Comparison of ENCODE assay signal across 20 cellular contexts in the genomic region with DNA sequence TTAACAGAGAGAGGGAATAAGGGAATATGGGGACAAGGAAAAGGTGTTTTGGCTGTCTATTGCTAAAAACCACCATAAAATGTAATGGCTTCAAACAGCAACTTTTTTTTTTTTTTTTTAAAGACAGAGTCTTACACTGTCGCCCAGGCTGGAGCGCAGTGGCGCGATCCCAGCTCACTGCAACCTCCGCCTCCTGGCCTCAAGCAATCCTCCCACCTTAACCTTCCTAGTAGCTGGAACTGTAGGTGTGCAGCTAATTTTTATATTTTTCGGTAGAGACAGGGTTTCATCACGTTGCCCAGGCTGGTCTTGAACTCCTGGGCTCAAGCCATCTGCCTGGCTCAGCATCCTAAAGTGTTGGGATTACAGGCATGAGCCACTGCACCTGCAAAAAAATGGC. TPM values are rescaled to one million over a fixed set of nuclear protein-coding genes. Genes with fewer than 3 reads are reported as not detected.
DNase-seq lines count a peak whose midpoint lies in the region; ATAC-seq and TF ChIP-seq lines count a peak whose summit lies in the region.
"Had no signal": no experiment of that assay in that cellular context is flagged by ENCODE, and none has a peak within 500 bp of the region (broad histone marks: within the 10 kb centered on the region; RNA-seq: fewer than 3 reads in every experiment).

No MANE protein-coding gene starts in this region.

- H3K27me3 ChIP-seq in OCI-LY1 (ENCODE audit: insufficient read depth, low read length) (no peaks in the 10 kb centered on the region), GM23338 (ENCODE audit: insufficient read depth) (no peaks in the 10 kb centered on the region)
- H3K27me3 ChIP-seq: SJCRH30 had no signal

- peak overlapping the region; percentile 27; the same call in 1 of the 2 replicates for H3K4me2 ChIP-seq in OCI-LY1 (ENCODE audit: low read length)
- H3K4me2 ChIP-seq in GM23338: no peak overlapping the region

- no peak overlapping the region for H2AFZ ChIP-seq in OCI-LY1 (ENCODE audit: low read length)
- no peak overlapping the region for H2AFZ ChIP-seq in GM23338

- no peak for TF ChIP-seq CTCF in OCI-LY1 (IDR thresholded peaks at IDR 0.05; ENCODE audit: low read length)
- TF ChIP-seq CTCF in GM23338 (conservative IDR thresholded peaks at IDR 0.05; ENCODE audit: low read depth in 2 of 2): no peak

- H3F3A ChIP-seq in OCI-LY1 (ENCODE audit: insufficient read depth, low read length) (no peaks in the 10 kb centered on the region), GM23338 (replicated peaks; ENCODE audit: low read depth) (peaks cover 10% of the 10 kb centered on the region)

- no peak overlapping the region for H3K4me3 Mint-ChIP-seq in activated naive CD4-positive, alpha-beta T cell treated with anti-CD3 and anti-CD28 coated beads, Interleukin-2, amount 10 ng/mL, durations not matched to agents 7 days and 5 days
- no peak overlapping the region for H3K4me3 Mint-ChIP-seq in GM23338
- H3K4me3 Mint-ChIP-seq: HFFc6 had no signal

- DNase-seq in activated naive CD4-positive, alpha-beta T cell treated with anti-CD3 and anti-CD28 coated beads, Interleukin-2, amount 10 ng/mL, durations not matched to agents 7 days and 5 days: peak; percentile 15
- no peak for DNase-seq in activated naive CD4-positive, alpha-beta T cell (lab: John Stamatoyannopoulos, UW)
- DNase-seq in NOMO-1 (lab: John Stamatoyannopoulos, UW; ENCODE audit: unreplicated experiment in 2 of 2): no peak
- DNase-seq in GM23338 (ENCODE audit: low spot score): no peak
- DNase-seq in activated T-cell treated with anti-CD3 and anti-CD28 coated beads, Interleukin-2, amount 50 U/mL, for 1 hour: no peak
- DNase-seq: 8988T; CD4-positive, alpha-beta memory T cell; DMS153; HFFc6; NCI-H1417; NCI-H187 treated with DMSO at 0.1 percent for 48 hours; NCI-H226; NCI-H524; NCI-H82; SJCRH30 had no signal

- H3K27ac ChIP-seq in OCI-LY1 (ENCODE audit: low read depth, low read length, poor library complexity, severe bottlenecking) (peak overlapping the region; percentile 60), cingulate gyrus (ENCODE audit: low read depth, low read length) (peak overlapping the region; percentile 52), temporal lobe (ENCODE audit: low read depth, low read length) (peak overlapping the region; percentile 14), GM23338 (ENCODE audit: low read depth) (no peak overlapping the region)
- H3K27ac ChIP-seq: SJCRH30 had no signal

- no peak for ATAC-seq in GM23338
- ATAC-seq: HepG2 had no signal

- H3K9me3 Mint-ChIP-seq in activated naive CD4-positive, alpha-beta T cell treated with anti-CD3 and anti-CD28 coated beads, Interleukin-2, amount 10 ng/mL, durations not matched to agents 7 days and 5 days: no peaks in the 10 kb centered on the region
- H3K9me3 Mint-ChIP-seq in GM23338: no peaks in the 10 kb centered on the region
- H3K9me3 Mint-ChIP-seq: CD4-positive, alpha-beta memory T cell; HFFc6 had no signal

- H4K20me1 ChIP-seq in OCI-LY1 (ENCODE audit: insufficient read depth, low read length): no peaks in the 10 kb centered on the region
- H4K20me1 ChIP-seq in GM23338 (replicated peaks; ENCODE audit: insufficient read depth): 0 out of 2 replicates have a peak, but pooled peaks cover under 1% of the 10 kb centered on the region

- H3K79me2 ChIP-seq in OCI-LY1 (ENCODE audit: insufficient read depth, low read length) (no peaks in the 10 kb centered on the region), GM23338 (replicated peaks; ENCODE audit: insufficient read depth) (0 out of 2 replicates have a peak, but pooled peaks cover under 1% of the 10 kb centered on the region)

- no peak overlapping the region for H3K4me3 ChIP-seq in OCI-LY1 (ENCODE audit: low read depth, low read length, poor library complexity, severe bottlenecking)
- no peak overlapping the region for H3K4me3 ChIP-seq in GM23338
- H3K4me3 ChIP-seq: SJCRH30 had no signal

- H3K36me3 ChIP-seq in OCI-LY1 (ENCODE audit: insufficient read depth, low read length) (no peaks in the 10 kb centered on the region), GM23338 (ENCODE audit: insufficient read depth) (no peaks in the 10 kb centered on the region)
- H3K36me3 ChIP-seq: SJCRH30 had no signal

- H3K27ac Mint-ChIP-seq in activated naive CD4-positive, alpha-beta T cell treated with anti-CD3 and anti-CD28 coated beads, Interleukin-2, amount 10 ng/mL, durations not matched to agents 7 days and 5 days: no peak overlapping the region
- no peak overlapping the region for H3K27ac Mint-ChIP-seq in GM23338
- H3K27ac Mint-ChIP-seq: HFFc6 had no signal

- no peaks in the 10 kb centered on the region for H3K9me3 ChIP-seq in OCI-LY1 (ENCODE audit: low read length)
- H3K9me3 ChIP-seq: SJCRH30 had no signal

- H3K9me2 ChIP-seq in OCI-LY1 (ENCODE audit: low read depth, low read length) (no peaks in the 10 kb centered on the region), GM23338 (ENCODE audit: insufficient read depth) (no peaks in the 10 kb centered on the region)

- no peaks in the 10 kb centered on the region for H3K27me3 Mint-ChIP-seq in activated naive CD4-positive, alpha-beta T cell treated with anti-CD3 and anti-CD28 coated beads, Interleukin-2, amount 10 ng/mL, durations not matched to agents 7 days and 5 days
- peaks cover 8% of the 10 kb centered on the region for H3K27me3 Mint-ChIP-seq in GM23338 (ENCODE audit: insufficient read depth, low read depth, poor library complexity)
- H3K27me3 Mint-ChIP-seq: CD4-positive, alpha-beta memory T cell had no signal

- H3K4me1 Mint-ChIP-seq in activated naive CD4-positive, alpha-beta T cell treated with anti-CD3 and anti-CD28 coated beads, Interleukin-2, amount 10 ng/mL, durations not matched to agents 7 days and 5 days: peaks cover 39% of the 10 kb centered on the region
- H3K4me1 Mint-ChIP-seq in GM23338: peaks cover 9% of the 10 kb centered on the region; the same call in 2 of the 3 replicates

- H3K4me1 ChIP-seq in OCI-LY1 (ENCODE audit: insufficient read depth, low read length, severe bottlenecking) (peaks cover 31% of the 10 kb centered on the region), GM23338 (ENCODE audit: insufficient read depth) (peaks cover 11% of the 10 kb centered on the region)
- H3K4me1 ChIP-seq: SJCRH30 had no signal

- peaks cover 4% of the 10 kb centered on the region for H3K36me3 Mint-ChIP-seq in activated naive CD4-positive, alpha-beta T cell treated with anti-CD3 and anti-CD28 coated beads, Interleukin-2, amount 10 ng/mL, durations not matched to agents 7 days and 5 days
- H3K36me3 Mint-ChIP-seq in GM23338 (ENCODE audit: low read depth): no peaks in the 10 kb centered on the region; the same call in 2 of the 3 replicates

- CTCF ChIA-PET in activated naive CD4-positive, alpha-beta T cell treated with anti-CD3 and anti-CD28 coated beads, Interleukin-2, amount 10 ng/mL, durations not matched to agents 7 days and 5 days (lab: Charles Lee): no interaction called here

- no peak overlapping the region for H3K9ac ChIP-seq in OCI-LY1 (ENCODE audit: low read length)

TF ChIP-seq in GM23338, 12 proteins besides CTCF, POLR2A, EP300 and RAD21 (continues in another document):
- TF ChIP-seq CREB1 (CRISPR knock-in tag; IDR thresholded peaks at IDR 0.05; ENCODE audit: low read depth) (no peak), NANOG (IDR thresholded peaks at IDR 0.05; ENCODE audit: borderline replicate concordance) (no peak), POLR2AphosphoS5 (IDR thresholded peaks at IDR 0.05; ENCODE audit: low read depth) (no peak), JUNB (IDR thresholded peaks at IDR 0.05; ENCODE audit: unreplicated experiment) (no peak), EZH2 (IDR thresholded peaks at IDR 0.05; ENCODE audit: low read depth, unreplicated experiment) (no peak)
- TF ChIP-seq, protein P1, sequence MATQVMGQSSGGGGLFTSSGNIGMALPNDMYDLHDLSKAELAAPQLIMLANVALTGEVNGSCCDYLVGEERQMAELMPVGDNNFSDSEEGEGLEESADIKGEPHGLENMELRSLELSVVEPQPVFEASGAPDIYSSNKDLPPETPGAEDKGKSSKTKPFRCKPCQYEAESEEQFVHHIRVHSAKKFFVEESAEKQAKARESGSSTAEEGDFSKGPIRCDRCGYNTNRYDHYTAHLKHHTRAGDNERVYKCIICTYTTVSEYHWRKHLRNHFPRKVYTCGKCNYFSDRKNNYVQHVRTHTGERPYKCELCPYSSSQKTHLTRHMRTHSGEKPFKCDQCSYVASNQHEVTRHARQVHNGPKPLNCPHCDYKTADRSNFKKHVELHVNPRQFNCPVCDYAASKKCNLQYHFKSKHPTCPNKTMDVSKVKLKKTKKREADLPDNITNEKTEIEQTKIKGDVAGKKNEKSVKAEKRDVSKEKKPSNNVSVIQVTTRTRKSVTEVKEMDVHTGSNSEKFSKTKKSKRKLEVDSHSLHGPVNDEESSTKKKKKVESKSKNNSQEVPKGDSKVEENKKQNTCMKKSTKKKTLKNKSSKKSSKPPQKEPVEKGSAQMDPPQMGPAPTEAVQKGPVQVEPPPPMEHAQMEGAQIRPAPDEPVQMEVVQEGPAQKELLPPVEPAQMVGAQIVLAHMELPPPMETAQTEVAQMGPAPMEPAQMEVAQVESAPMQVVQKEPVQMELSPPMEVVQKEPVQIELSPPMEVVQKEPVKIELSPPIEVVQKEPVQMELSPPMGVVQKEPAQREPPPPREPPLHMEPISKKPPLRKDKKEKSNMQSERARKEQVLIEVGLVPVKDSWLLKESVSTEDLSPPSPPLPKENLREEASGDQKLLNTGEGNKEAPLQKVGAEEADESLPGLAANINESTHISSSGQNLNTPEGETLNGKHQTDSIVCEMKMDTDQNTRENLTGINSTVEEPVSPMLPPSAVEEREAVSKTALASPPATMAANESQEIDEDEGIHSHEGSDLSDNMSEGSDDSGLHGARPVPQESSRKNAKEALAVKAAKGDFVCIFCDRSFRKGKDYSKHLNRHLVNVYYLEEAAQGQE (IDR thresholded peaks at IDR 0.05; ENCODE audit: unreplicated experiment): no peak

RNA-seq across cellular contexts. Expression of a gene that starts 4.3 kb away (rescaled TPM):
- total RNA-seq in temporal lobe: 3.7 TPM
- total RNA-seq in GM23338 (2014; rRNA removed; shearing (Covaris generic)): 7.1 and 16.0 TPM in 2 replicates
- polyA plus RNA-seq in GM23338 (2016; fragmentation: Nextera tagmentation; extraction: Ambion mirVana): 20.6 and 22.4 TPM in 2 replicates

RNA-seq across cellular contexts. Expression of a gene that starts 13.3 kb away (rescaled TPM):
- total RNA-seq in temporal lobe: 0.49 TPM
- 2.7 and 3.1 TPM in 2 replicates for total RNA-seq in GM23338 (2014; rRNA removed; shearing (Covaris generic))
- polyA plus RNA-seq in GM23338 (2016; fragmentation: Nextera tagmentation; extraction: Ambion mirVana): 0.54 and 0.73 TPM in 2 replicates

RNA-seq across cellular contexts. Expression of a gene that starts 18.5 kb away (rescaled TPM):
- total RNA-seq in temporal lobe: not detected
- total RNA-seq in GM23338 (2014; rRNA removed; shearing (Covaris generic)): 1.6 TPM in 1 of 2 replicates, not detected in the other
- polyA plus RNA-seq in GM23338 (2016; fragmentation: Nextera tagmentation; extraction: Ambion mirVana): 0.52 and 0.71 TPM in 2 replicates
- polyA plus RNA-seq: AG04450 had no signal

RNA-seq across cellular contexts. Expression of a gene that starts 25.1 kb away (rescaled TPM):
- not detected for total RNA-seq in temporal lobe
- not detected in 2 replicates for total RNA-seq in GM23338 (2014; rRNA removed; shearing (Covaris generic))
- polyA plus RNA-seq in GM23338 (2016; fragmentation: Nextera tagmentation; extraction: Ambion mirVana): 0.16 and 0.29 TPM in 2 replicates
- total RNA-seq: CD4-positive, alpha-beta memory T cell; HFFc6; SJCRH30 had no signal
- polyA plus RNA-seq: AG04450; CD4-positive, alpha-beta memory T cell had no signal

RNA-seq across cellular contexts. Expression of a gene that starts 31.1 kb away (rescaled TPM):
- total RNA-seq in temporal lobe: 45.2 TPM
- total RNA-seq in GM23338 (2014; rRNA removed; shearing (Covaris generic)): 14.2 and 18.9 TPM in 2 replicates
- 13.4 and 15.1 TPM in 2 replicates for polyA plus RNA-seq in GM23338 (2016; fragmentation: Nextera tagmentation; extraction: Ambion mirVana)
